ENCODE assay signal across 15 cellular contexts in genomic region chr3:165751654-165752053, GRCh38.
"Had no signal": no experiment of that assay in that cellular context is flagged by ENCODE, and none has a peak within 500 bp of the region (broad histone marks: within the 10 kb centered on the region; RNA-seq: fewer than 3 reads in every experiment).

No MANE protein-coding gene starts in this region.

- H3K4me3 ChIP-seq: breast epithelium, esophagus squamous epithelium, psoas muscle, upper lobe of left lung had no signal

- H3K27ac ChIP-seq: breast epithelium, esophagus squamous epithelium, psoas muscle, upper lobe of left lung had no signal

- ATAC-seq: activated CD4-positive, alpha-beta T cell treated with anti-CD3 and anti-CD28 coated beads for 36 hours; activated CD8-positive, alpha-beta T cell treated with anti-CD3 and anti-CD28 coated beads for 36 hours; left lobe of liver; natural killer cell treated with Interleukin-12 subunit alpha and Interleukin-12 subunit beta and Interleukin-15 and Interleukin-18, amount 100 ng/mL, for 72 hours; psoas muscle had no signal

- H3K36me3 ChIP-seq: breast epithelium, esophagus squamous epithelium, upper lobe of left lung had no signal

- DNase-seq: activated CD4-positive, alpha-beta T cell treated with anti-CD3 and anti-CD28 coated beads for 36 hours; activated CD8-positive, alpha-beta memory T cell treated with anti-CD3 and anti-CD28 coated beads, Interleukin-2, amount 50 U/mL, for 4 hours; activated CD8-positive, alpha-beta T cell treated with anti-CD3 and anti-CD28 coated beads for 36 hours; aorta; esophagus squamous epithelium; foreskin fibroblast; glutamatergic neuron; occipital lobe; psoas muscle; stimulated activated CD4-positive, alpha-beta T cell treated with anti-CD3 and anti-CD28 coated beads, Interleukin-4, amount 100 ng/mL, for 1 hour; T-helper 9 cell; upper lobe of left lung had no signal

- H3K27me3 ChIP-seq: breast epithelium, esophagus squamous epithelium, upper lobe of left lung had no signal

- H3K4me1 ChIP-seq: breast epithelium, psoas muscle, upper lobe of left lung had no signal

- H3K9me3 ChIP-seq: breast epithelium, esophagus squamous epithelium, psoas muscle, upper lobe of left lung had no signal
